Comparison of ENCODE assay signal across 1 cellular context in the genomic region with DNA sequence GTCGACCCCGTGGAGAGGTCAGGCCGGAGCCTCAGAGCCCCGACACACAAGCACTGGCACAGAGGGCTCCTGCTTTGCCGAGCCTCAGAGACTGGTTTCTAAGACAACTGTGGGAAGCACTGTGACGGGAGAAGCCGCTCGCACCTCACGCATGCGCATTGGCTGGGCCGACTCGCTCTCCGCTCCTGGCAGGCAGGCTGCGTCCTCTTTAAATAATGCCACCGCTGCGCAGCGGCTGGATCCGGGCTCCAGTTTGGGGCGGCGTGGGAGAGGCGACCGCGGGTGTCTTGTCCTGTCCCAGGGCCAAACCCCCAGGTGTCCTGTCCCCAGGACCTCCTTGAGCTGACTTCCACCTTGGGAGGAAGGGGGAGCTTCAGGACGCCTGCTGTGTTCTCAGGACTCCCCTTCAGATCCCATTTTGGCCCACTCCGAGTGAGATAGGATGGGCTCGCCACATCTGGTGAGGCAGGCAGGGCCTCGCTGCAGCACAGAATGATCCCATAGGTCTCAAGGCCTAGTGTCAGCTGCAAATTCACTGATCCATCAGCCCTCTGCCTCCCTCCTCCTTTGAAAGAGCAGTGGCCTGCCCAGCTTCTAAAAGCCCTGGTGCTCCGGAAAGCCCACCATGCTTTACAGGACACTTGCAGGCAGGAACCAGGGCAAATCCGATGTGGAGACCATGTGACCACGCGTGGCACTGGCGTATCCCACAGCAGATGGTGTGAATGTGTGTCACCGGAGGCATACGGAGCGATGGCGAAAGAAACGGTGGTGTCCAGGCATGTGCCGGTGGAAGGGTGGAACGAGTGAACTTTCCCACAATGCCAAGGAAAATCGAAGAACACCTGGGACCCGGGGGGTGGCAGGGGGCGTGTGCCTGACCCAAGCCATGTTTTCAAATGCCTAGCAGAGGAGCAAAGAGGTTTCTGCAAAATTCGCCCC.
TF ChIP-seq lines count a peak whose summit lies in the region.

No MANE protein-coding gene starts in this region.

TF ChIP-seq in HepG2, 621 proteins besides CTCF, POLR2A, EP300 and RAD21 (continued from another document and continues in another):
- TF ChIP-seq, protein P1, sequence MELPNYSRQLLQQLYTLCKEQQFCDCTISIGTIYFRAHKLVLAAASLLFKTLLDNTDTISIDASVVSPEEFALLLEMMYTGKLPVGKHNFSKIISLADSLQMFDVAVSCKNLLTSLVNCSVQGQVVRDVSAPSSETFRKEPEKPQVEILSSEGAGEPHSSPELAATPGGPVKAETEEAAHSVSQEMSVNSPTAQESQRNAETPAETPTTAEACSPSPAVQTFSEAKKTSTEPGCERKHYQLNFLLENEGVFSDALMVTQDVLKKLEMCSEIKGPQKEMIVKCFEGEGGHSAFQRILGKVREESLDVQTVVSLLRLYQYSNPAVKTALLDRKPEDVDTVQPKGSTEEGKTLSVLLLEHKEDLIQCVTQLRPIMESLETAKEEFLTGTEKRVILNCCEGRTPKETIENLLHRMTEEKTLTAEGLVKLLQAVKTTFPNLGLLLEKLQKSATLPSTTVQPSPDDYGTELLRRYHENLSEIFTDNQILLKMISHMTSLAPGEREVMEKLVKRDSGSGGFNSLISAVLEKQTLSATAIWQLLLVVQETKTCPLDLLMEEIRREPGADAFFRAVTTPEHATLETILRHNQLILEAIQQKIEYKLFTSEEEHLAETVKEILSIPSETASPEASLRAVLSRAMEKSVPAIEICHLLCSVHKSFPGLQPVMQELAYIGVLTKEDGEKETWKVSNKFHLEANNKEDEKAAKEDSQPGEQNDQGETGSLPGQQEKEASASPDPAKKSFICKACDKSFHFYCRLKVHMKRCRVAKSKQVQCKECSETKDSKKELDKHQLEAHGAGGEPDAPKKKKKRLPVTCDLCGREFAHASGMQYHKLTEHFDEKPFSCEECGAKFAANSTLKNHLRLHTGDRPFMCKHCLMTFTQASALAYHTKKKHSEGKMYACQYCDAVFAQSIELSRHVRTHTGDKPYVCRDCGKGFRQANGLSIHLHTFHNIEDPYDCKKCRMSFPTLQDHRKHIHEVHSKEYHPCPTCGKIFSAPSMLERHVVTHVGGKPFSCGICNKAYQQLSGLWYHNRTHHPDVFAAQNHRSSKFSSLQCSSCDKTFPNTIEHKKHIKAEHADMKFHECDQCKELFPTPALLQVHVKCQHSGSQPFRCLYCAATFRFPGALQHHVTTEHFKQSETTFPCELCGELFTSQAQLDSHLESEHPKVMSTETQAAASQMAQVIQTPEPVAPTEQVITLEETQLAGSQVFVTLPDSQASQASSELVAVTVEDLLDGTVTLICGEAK (IDR thresholded peaks at IDR 0.05) = no peak
- TF ChIP-seq, protein P1 (CRISPR knock-in tag; IDR thresholded peaks at IDR 0.05) = peak; percentile 34; the same call in 1 of the 2 replicates
- TF ChIP-seq ZBTB3 (CRISPR knock-in tag; IDR thresholded peaks at IDR 0.05; ENCODE audit: borderline replicate concordance, low read depth) (no peak), ZEB1 (IDR thresholded peaks at IDR 0.05; ENCODE audit: insufficient replicate concordance, low read depth) (no peak), ZNF598 (CRISPR knock-in tag; IDR thresholded peaks at IDR 0.05; ENCODE audit: borderline replicate concordance) (peak; percentile 51; the same call in 1 of the 2 replicates), ZSCAN29 (CRISPR knock-in tag; conservative IDR thresholded peaks at IDR 0.05) (peak; percentile 56; the same call in 1 of the 2 replicates), FOXO4 (CRISPR knock-in tag; conservative IDR thresholded peaks at IDR 0.05) (0 out of 2 replicates have a peak, but pooled peaks have one; percentile 83), NR2C2 (CRISPR knock-in tag; IDR thresholded peaks at IDR 0.05; ENCODE audit: borderline replicate concordance) (0 out of 2 replicates have a peak, but pooled peaks have one; percentile 23), ZNF33B (CRISPR knock-in tag; IDR thresholded peaks at IDR 0.05) (peak; percentile 67; the same call in 1 of the 2 replicates), ZNF253 (CRISPR knock-in tag; IDR thresholded peaks at IDR 0.05; ENCODE audit: borderline replicate concordance) (peak; percentile 79; the same call in 1 of the 2 replicates), FOXK1 (CRISPR knock-in tag; IDR thresholded peaks at IDR 0.05; ENCODE audit: borderline replicate concordance, low read depth) (peak; percentile 16; the same call in 1 of the 2 replicates), ZNF343 (CRISPR knock-in tag; IDR thresholded peaks at IDR 0.05) (0 out of 2 replicates have a peak, but pooled peaks have one; percentile 71), ZFP91 (CRISPR knock-in tag; IDR thresholded peaks at IDR 0.05; ENCODE audit: borderline replicate concordance) (peak; percentile 99), MED1 (CRISPR knock-in tag; IDR thresholded peaks at IDR 0.05) (no peak), ZNF792 (CRISPR knock-in tag; IDR thresholded peaks at IDR 0.05) (no peak), ZNF225 (CRISPR knock-in tag; IDR thresholded peaks at IDR 0.05) (0 out of 2 replicates have a peak, but pooled peaks have one; percentile 16), ZNF546 (CRISPR knock-in tag; conservative IDR thresholded peaks at IDR 0.05) (no peak), HMGXB4 (CRISPR knock-in tag; IDR thresholded peaks at IDR 0.05; ENCODE audit: borderline replicate concordance in 1 of 2, low read depth in 1 of 2) (peak in 1 of 2 experiments; percentile 57; a peak in 1 of 4 replicates), ZNF782 (CRISPR knock-in tag; IDR thresholded peaks at IDR 0.05; ENCODE audit: borderline replicate concordance) (0 out of 2 replicates have a peak, but pooled peaks have one; percentile 16), GABPB1 (CRISPR knock-in tag; IDR thresholded peaks at IDR 0.05) (peak; percentile 43; the same call in 1 of the 2 replicates), HIVEP1 (CRISPR knock-in tag; IDR thresholded peaks at IDR 0.05) (peak; percentile 3), SRSF1 (optimal IDR thresholded peaks at IDR 0.05; ENCODE audit: low read depth, low read length) (no peak), ZNF891 (CRISPR knock-in tag; IDR thresholded peaks at IDR 0.05) (peak; percentile 37; the same call in 1 of the 2 replicates), ZNF572 (CRISPR knock-in tag; IDR thresholded peaks at IDR 0.05) (peak; percentile 88; the same call in 1 of the 2 replicates), ZNF274 (CRISPR knock-in tag; IDR thresholded peaks at IDR 0.05) (peak; percentile 56; the same call in 1 of the 2 replicates), TGIF2 (CRISPR knock-in tag; IDR thresholded peaks at IDR 0.05) (no peak), FOXC1 (CRISPR knock-in tag; IDR thresholded peaks at IDR 0.05; ENCODE audit: borderline replicate concordance) (peak; percentile 46; the same call in 1 of the 2 replicates), ZNF788 (CRISPR knock-in tag; IDR thresholded peaks at IDR 0.05; ENCODE audit: borderline replicate concordance) (0 out of 2 replicates have a peak, but pooled peaks have one; percentile 36), ZNF543 (CRISPR knock-in tag; IDR thresholded peaks at IDR 0.05) (0 out of 2 replicates have a peak, but pooled peaks have one; percentile 29)
- TF ChIP-seq, protein P2, sequence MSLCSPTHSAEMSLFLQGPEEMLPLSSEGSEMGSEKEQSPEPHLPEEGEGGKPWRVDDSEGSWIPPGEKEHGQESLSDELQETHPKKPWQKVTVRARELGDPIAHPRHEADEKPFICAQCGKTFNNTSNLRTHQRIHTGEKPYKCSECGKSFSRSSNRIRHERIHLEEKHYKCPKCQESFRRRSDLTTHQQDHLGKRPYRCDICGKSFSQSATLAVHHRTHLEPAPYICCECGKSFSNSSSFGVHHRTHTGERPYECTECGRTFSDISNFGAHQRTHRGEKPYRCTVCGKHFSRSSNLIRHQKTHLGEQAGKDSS (CRISPR knock-in tag; IDR thresholded peaks at IDR 0.05; ENCODE audit: borderline replicate concordance, low read depth) = peak; percentile 78; the same call in 1 of the 2 replicates
- TF ChIP-seq, protein P3, sequence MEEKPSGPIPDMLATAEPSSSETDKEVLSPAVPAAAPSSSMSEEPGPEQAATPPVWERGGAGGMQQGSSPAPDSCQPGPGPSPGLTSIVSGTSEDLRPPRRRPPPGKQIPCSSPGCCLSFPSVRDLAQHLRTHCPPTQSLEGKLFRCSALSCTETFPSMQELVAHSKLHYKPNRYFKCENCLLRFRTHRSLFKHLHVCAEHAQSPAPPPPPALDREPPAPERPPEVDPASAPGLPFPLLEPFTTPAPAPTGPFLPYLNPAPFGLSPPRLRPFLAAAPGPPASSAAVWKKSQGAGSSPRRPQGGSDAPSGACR (CRISPR knock-in tag; IDR thresholded peaks at IDR 0.05) = peak; percentile 60; the same call in 1 of the 2 replicates
- TF ChIP-seq, protein P4, sequence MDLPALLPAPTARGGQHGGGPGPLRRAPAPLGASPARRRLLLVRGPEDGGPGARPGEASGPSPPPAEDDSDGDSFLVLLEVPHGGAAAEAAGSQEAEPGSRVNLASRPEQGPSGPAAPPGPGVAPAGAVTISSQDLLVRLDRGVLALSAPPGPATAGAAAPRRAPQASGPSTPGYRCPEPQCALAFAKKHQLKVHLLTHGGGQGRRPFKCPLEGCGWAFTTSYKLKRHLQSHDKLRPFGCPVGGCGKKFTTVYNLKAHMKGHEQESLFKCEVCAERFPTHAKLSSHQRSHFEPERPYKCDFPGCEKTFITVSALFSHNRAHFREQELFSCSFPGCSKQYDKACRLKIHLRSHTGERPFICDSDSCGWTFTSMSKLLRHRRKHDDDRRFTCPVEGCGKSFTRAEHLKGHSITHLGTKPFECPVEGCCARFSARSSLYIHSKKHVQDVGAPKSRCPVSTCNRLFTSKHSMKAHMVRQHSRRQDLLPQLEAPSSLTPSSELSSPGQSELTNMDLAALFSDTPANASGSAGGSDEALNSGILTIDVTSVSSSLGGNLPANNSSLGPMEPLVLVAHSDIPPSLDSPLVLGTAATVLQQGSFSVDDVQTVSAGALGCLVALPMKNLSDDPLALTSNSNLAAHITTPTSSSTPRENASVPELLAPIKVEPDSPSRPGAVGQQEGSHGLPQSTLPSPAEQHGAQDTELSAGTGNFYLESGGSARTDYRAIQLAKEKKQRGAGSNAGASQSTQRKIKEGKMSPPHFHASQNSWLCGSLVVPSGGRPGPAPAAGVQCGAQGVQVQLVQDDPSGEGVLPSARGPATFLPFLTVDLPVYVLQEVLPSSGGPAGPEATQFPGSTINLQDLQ (CRISPR knock-in tag; IDR thresholded peaks at IDR 0.05) = 0 out of 2 replicates have a peak, but pooled peaks have one; percentile 36
